ENCODE assay signal across 8 cellular contexts in genomic region chr10:104327745-104328635, GRCh38. TPM values are rescaled to one million over a fixed set of nuclear protein-coding genes. Genes with fewer than 3 reads are reported as not detected.
DNase-seq lines count a peak whose midpoint lies in the region; ATAC-seq and TF ChIP-seq lines count a peak whose summit lies in the region.

No MANE protein-coding gene starts in this region.

- H3K27me3 Mint-ChIP-seq in activated T-helper 1 cell treated with anti-CD3 and anti-CD28 coated beads, Interleukin-12 subunit alpha, Interleukin-12 subunit beta, Interleukin-2, Interleukin-4 antibody, amounts not matched to agents 30 ng/mL and 10 ng/mL and 1 ng/mL, durations not matched to agents 14 hours and 24 hours and 36 hours (ENCODE audit: insufficient read depth) = no peaks in the 10 kb centered on the region
- H3K27me3 Mint-ChIP-seq in glutamatergic neuron (ENCODE audit: unreplicated experiment) = peaks cover 9% of the 10 kb centered on the region

- intact Hi-C loops in activated T-helper 1 cell treated with anti-CD3 and anti-CD28 coated beads, Interleukin-12 subunit alpha, Interleukin-12 subunit beta, Interleukin-2, Interleukin-4 antibody, amounts not matched to agents 30 ng/mL and 10 ng/mL and 1 ng/mL, durations not matched to agents 14 hours and 24 hours and 36 hours (cut with micrococcal nuclease) = loop anchor here (2.0 kb wide), 2 partner anchors 15 to 37 kb away; no protein-coding TSS in a partner anchor
- intact Hi-C loops in psoas muscle (cut with DNase I) = no loop called here

- no peaks in the 10 kb centered on the region for H3K9me3 Mint-ChIP-seq in activated T-helper 1 cell treated with anti-CD3 and anti-CD28 coated beads, Interleukin-12 subunit alpha, Interleukin-12 subunit beta, Interleukin-2, Interleukin-4 antibody, amounts not matched to agents 30 ng/mL and 10 ng/mL and 1 ng/mL, durations not matched to agents 14 hours and 24 hours and 36 hours
- H3K9me3 Mint-ChIP-seq in glutamatergic neuron (ENCODE audit: unreplicated experiment) = peaks cover 16% of the 10 kb centered on the region

- TF ChIP-seq CTCF in glutamatergic neuron (IDR thresholded peaks at IDR 0.05; ENCODE audit: partially characterized antibody, unreplicated experiment) (no peak), psoas muscle (IDR thresholded peaks at IDR 0.05) (no peak)

- peaks cover 39% of the 10 kb centered on the region for H3K36me3 Mint-ChIP-seq in activated T-helper 1 cell treated with anti-CD3 and anti-CD28 coated beads, Interleukin-12 subunit alpha, Interleukin-12 subunit beta, Interleukin-2, Interleukin-4 antibody, amounts not matched to agents 30 ng/mL and 10 ng/mL and 1 ng/mL, durations not matched to agents 14 hours and 24 hours and 36 hours (ENCODE audit: low read depth)
- H3K36me3 Mint-ChIP-seq in glutamatergic neuron (ENCODE audit: unreplicated experiment) = no peaks in the 10 kb centered on the region

- peak overlapping the region; percentile 20 for H3K4me3 ChIP-seq in psoas muscle

- peaks cover 100% of the 10 kb centered on the region for H3K4me1 Mint-ChIP-seq in activated T-helper 1 cell treated with anti-CD3 and anti-CD28 coated beads, Interleukin-12 subunit alpha, Interleukin-12 subunit beta, Interleukin-2, Interleukin-4 antibody, amounts not matched to agents 30 ng/mL and 10 ng/mL and 1 ng/mL, durations not matched to agents 14 hours and 24 hours and 36 hours (ENCODE audit: low read depth)
- peaks cover 58% of the 10 kb centered on the region for H3K4me1 Mint-ChIP-seq in glutamatergic neuron (ENCODE audit: low read depth, unreplicated experiment)

- ATAC-seq in psoas muscle (peak in 1 of 4 donors; percentile 42), HG03095 (IDR thresholded peaks at IDR 0.05; ENCODE audit: unreplicated experiment) (no peak)

- H3K27ac ChIP-seq in psoas muscle = peak overlapping the region; percentile 83

- no peaks in the 10 kb centered on the region for H3K9me3 ChIP-seq in psoas muscle

- peaks cover 80% of the 10 kb centered on the region for H3K4me1 ChIP-seq in psoas muscle

- H3K36me3 ChIP-seq in psoas muscle (ENCODE audit: insufficient read depth in 1 of 2, low read depth in 1 of 2) = no peaks in the 10 kb centered on the region

- 61 to 67% (median 63%) methylated on average over 20 of the region's 20 CpGs for WGBS in psoas muscle, 3 donors

- peak overlapping the region; percentile 93 for H3K27ac Mint-ChIP-seq in activated T-helper 1 cell treated with anti-CD3 and anti-CD28 coated beads, Interleukin-12 subunit alpha, Interleukin-12 subunit beta, Interleukin-2, Interleukin-4 antibody, amounts not matched to agents 30 ng/mL and 10 ng/mL and 1 ng/mL, durations not matched to agents 14 hours and 24 hours and 36 hours
- peak overlapping the region; percentile 98 for H3K27ac Mint-ChIP-seq in glutamatergic neuron (ENCODE audit: unreplicated experiment)

- no peaks in the 10 kb centered on the region for H3K27me3 ChIP-seq in psoas muscle (ENCODE audit: insufficient read depth in 3 of 3, low read length in 2 of 3)

- peak overlapping the region; percentile 68 for H3K4me3 Mint-ChIP-seq in activated T-helper 1 cell treated with anti-CD3 and anti-CD28 coated beads, Interleukin-12 subunit alpha, Interleukin-12 subunit beta, Interleukin-2, Interleukin-4 antibody, amounts not matched to agents 30 ng/mL and 10 ng/mL and 1 ng/mL, durations not matched to agents 14 hours and 24 hours and 36 hours
- peak overlapping the region; percentile 80 for H3K4me3 Mint-ChIP-seq in glutamatergic neuron (ENCODE audit: unreplicated experiment)

- peak; percentile 15 for DNase-seq in activated naive CD4-positive, alpha-beta T cell treated with Interleukin-2 at 50 U/mL for 16 hours
- no peak for DNase-seq in activated naive CD4-positive, alpha-beta T cell (lab: John Stamatoyannopoulos, UW)
- DNase-seq in activated T-helper 1 cell treated with anti-CD3 and anti-CD28 coated beads, Interleukin-12 subunit alpha, Interleukin-12 subunit beta, Interleukin-2, Interleukin-4 antibody, amounts not matched to agents 30 ng/mL and 10 ng/mL and 1 ng/mL, durations not matched to agents 14 hours and 24 hours and 36 hours (ENCODE audit: low spot score) = no peak
- DNase-seq in glutamatergic neuron (no peak), psoas muscle (peak in 1 of 2 donors; percentile 66), T-helper 9 cell (no peak), SHP77 treated with DMSO at 0.1 percent for 48 hours (lab: John Stamatoyannopoulos, UW) (no peak)

RNA-seq across cellular contexts. Expression of gene ITPRIP, which starts 10.3 kb away (rescaled TPM):
- total RNA-seq in activated T-helper 1 cell treated with anti-CD3 and anti-CD28 coated beads, Interleukin-12 subunit alpha, Interleukin-12 subunit beta, Interleukin-2, Interleukin-4 antibody, amounts not matched to agents 30 ng/mL and 10 ng/mL and 1 ng/mL, durations not matched to agents 14 hours and 24 hours and 36 hours = 17.3 and 18.1 TPM in 2 replicates
- total RNA-seq in glutamatergic neuron (ENCODE audit: unreplicated experiment) = 19.8 TPM
- 10 to 100 TPM in 1 of 4 donors, 1 to 10 TPM in 3; 7.2 to 25.6 (median 8.6) TPM for total RNA-seq in psoas muscle
- 100 to 1,000 TPM in 1 of 3 donors, 10 to 100 TPM in 1, 1 to 10 TPM in 1; 6.2 to 118 (median 12.3) TPM for polyA plus RNA-seq in psoas muscle

RNA-seq across cellular contexts. Expression of gene CFAP58, which starts 25.6 kb away (rescaled TPM):
- 0.08 and 0.24 TPM in 2 replicates for total RNA-seq in activated T-helper 1 cell treated with anti-CD3 and anti-CD28 coated beads, Interleukin-12 subunit alpha, Interleukin-12 subunit beta, Interleukin-2, Interleukin-4 antibody, amounts not matched to agents 30 ng/mL and 10 ng/mL and 1 ng/mL, durations not matched to agents 14 hours and 24 hours and 36 hours
- 2.2 TPM for total RNA-seq in glutamatergic neuron (ENCODE audit: unreplicated experiment)
- under 1 TPM; 0.21 to 0.74 (median 0.56) TPM for total RNA-seq in psoas muscle
- 1 to 10 TPM in 1 of 3 donors, under 1 TPM in 2; 0.04 to 1.4 (median 0.07) TPM for polyA plus RNA-seq in psoas muscle

RNA-seq across cellular contexts. Expression of gene GSTO2, which starts 59.0 kb away (rescaled TPM):
- total RNA-seq in activated T-helper 1 cell treated with anti-CD3 and anti-CD28 coated beads, Interleukin-12 subunit alpha, Interleukin-12 subunit beta, Interleukin-2, Interleukin-4 antibody, amounts not matched to agents 30 ng/mL and 10 ng/mL and 1 ng/mL, durations not matched to agents 14 hours and 24 hours and 36 hours = 1.1 and 1.2 TPM in 2 replicates
- total RNA-seq in glutamatergic neuron (ENCODE audit: unreplicated experiment) = 2.0 TPM
- total RNA-seq in psoas muscle = 1 to 10 TPM; 1.2 to 3.3 (median 2.0) TPM
- 1 to 10 TPM in 2 of 3 donors, under 1 TPM in 1; 0.23 to 4.6 (median 1.1) TPM for polyA plus RNA-seq in psoas muscle
